In the genomic region with DNA sequence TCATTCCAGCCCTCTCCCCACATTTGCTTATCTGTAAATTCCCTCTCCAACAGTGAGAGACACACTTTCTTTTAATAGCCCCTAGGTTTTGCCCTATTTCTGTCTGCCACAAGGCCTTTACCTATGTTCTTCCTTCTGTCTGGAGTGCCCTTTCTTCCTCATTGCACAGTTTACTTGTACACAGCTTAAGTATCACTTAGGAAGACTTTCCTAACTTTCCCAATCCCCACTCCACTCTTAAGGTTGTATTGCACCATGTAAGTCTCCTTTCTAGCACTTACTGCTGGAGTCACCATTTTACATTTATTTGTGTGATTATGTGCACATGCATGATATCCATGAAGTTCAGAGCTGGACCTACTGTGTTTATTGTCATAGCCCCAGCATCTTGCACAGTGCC, we compare ENCODE assay signal across 9 cellular contexts. TPM values are rescaled to one million over a fixed set of nuclear protein-coding genes. Genes with fewer than 3 reads are reported as not detected.
"Had no signal": no experiment of that assay in that cellular context is flagged by ENCODE, and none has a peak within 500 bp of the region (broad histone marks: within the 10 kb centered on the region; RNA-seq: fewer than 3 reads in every experiment).

No MANE protein-coding gene starts in this region.

- H3K9ac ChIP-seq: GM23248 had no signal

- H2AFZ ChIP-seq: GM23248 had no signal

- ATAC-seq: K562 had no signal

- H3K27ac ChIP-seq: GM23248 had no signal

- DNase-seq: GM23248, GOT3, H7, HCEC 1CT, IMR-90, KG1 had no signal

- FAIRE-seq: HTR-8/SVneo, K562 had no signal

- H3K4me3 ChIP-seq: GM23248, K562 had no signal

RNA-seq across cellular contexts. Expression of a gene that starts 10.8 kb away (rescaled TPM):
- total RNA-seq: GM23248, HT-29, K562 had no signal
- polyA plus RNA-seq: GM23248 had no signal
